6 cellular contexts compared by ENCODE assay signal in the genomic region with DNA sequence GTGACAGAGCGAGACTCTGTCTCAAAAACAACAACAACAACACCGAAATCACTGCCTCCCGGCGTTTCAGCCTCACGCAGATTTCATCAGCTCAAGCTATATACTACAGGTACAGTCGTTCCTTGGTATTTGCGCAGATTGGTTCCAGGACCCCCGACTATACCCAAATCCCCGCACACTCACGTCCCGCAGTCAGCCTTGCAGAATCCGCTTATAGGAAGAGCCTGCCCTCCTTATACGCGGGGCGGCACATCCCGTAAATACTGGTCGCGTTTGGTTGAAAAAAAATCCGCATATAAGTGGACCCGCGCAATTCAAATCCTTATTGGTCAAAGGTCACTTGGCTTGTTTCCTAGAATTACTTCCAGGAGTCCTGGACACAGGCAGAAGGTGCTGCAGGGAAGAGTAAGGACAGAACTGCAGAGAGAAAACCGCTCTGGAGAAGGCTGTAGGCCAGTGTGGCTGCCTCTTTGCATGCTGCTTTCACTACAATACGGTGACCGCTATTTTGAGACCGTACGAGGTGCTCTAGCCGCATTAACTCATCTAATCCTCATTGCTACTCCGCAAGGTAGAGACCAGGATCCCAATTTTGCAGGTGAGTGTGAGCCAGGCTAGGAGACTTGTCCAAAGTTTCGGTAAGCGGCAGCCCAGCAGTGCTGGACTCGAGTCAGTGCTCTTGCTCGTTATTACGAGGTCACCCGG. TPM values are rescaled to one million over a fixed set of nuclear protein-coding genes. Genes with fewer than 3 reads are reported as not detected.
DNase-seq lines count a peak whose midpoint lies in the region; ATAC-seq and TF ChIP-seq lines count a peak whose summit lies in the region.

No MANE protein-coding gene starts in this region.

- intact Hi-C loops in heart left ventricle (cut with DNase I), result loop anchor here in 3 of 10 donors (5.0 kb wide), 2 partner anchors 38 to 88 kb away; partner anchors contain the start of genes EARS2 (in 2 of the 3) and UBFD1 (in 2 of the 3)
- intact Hi-C loops in left ventricle myocardium superior (cut with micrococcal nuclease), result no loop called here
- intact Hi-C loops in psoas muscle (cut with DNase I), result loop anchor here in 1 of 2 donors (5.0 kb wide), 1 partner anchor 38 kb away; the partner anchor contains the start of genes EARS2 and UBFD1

- peaks cover 0 to 40% (median 31%) of the 10 kb centered on the region in 9 donors for H3K36me3 ChIP-seq in heart left ventricle
- peaks cover 5% of the 10 kb centered on the region for H3K36me3 ChIP-seq in ectodermal cell (ENCODE audit: control insufficient read depth, insufficient read depth, low read length)
- H3K36me3 ChIP-seq in psoas muscle (ENCODE audit: insufficient read depth in 1 of 2, low read depth in 1 of 2), result peaks cover 6 to 45% of the 10 kb centered on the region in 2 donors

- 14 to 23% (median 19%) methylated on average over 23 to 34 of the region's 34 CpGs for WGBS in heart left ventricle, 4 donors
- 23% methylated on average over 34 of the region's 34 CpGs for WGBS in ectodermal cell, 2 experiments
- WGBS in psoas muscle, 3 donors, result 15 to 17% (median 16%) methylated on average over 34 of the region's 34 CpGs

- ATAC-seq in heart left ventricle (peak in 2 of 4 donors; percentile 1 to 3), left ventricle myocardium superior (no peak), psoas muscle (peak in 3 of 4 donors; percentile 0 to 4 (median 3)), GM18498 (IDR thresholded peaks at IDR 0.05; ENCODE audit: unreplicated experiment) (no peak), HG03097 (IDR thresholded peaks at IDR 0.05; ENCODE audit: low FRiP score, unreplicated experiment) (no peak)

- no peaks in the 10 kb centered on the region for H3K27me3 ChIP-seq in heart left ventricle
- no peaks in the 10 kb centered on the region for H3K27me3 ChIP-seq in ectodermal cell (ENCODE audit: control insufficient read depth, insufficient read depth, low read length, poor library complexity, severe bottlenecking)
- H3K27me3 ChIP-seq in psoas muscle (ENCODE audit: insufficient read depth in 3 of 3, low read length in 2 of 3), result no peaks in the 10 kb centered on the region

- TF ChIP-seq POLR2A in heart left ventricle (IDR thresholded peaks at IDR 0.05), result no peak

- H3K4me1 ChIP-seq in heart left ventricle, result peaks cover 2 to 53% (median 25%) of the 10 kb centered on the region in 12 donors
- peaks cover 9% of the 10 kb centered on the region for H3K4me1 ChIP-seq in ectodermal cell (ENCODE audit: control insufficient read depth, insufficient read depth, low read length)
- H3K4me1 ChIP-seq in psoas muscle, result peaks cover 19% of the 10 kb centered on the region

- H3K4me3 ChIP-seq in heart left ventricle, result peak overlapping the region; percentile 67 to 100 (median 93)
- H3K4me3 ChIP-seq in ectodermal cell (ENCODE audit: insufficient read depth, low read depth, low read length), result peak overlapping the region; percentile 79
- peak overlapping the region; percentile 90 for H3K4me3 ChIP-seq in psoas muscle

- H3K27ac ChIP-seq in heart left ventricle (peak overlapping the region; percentile 82 to 97 (median 88)), ectodermal cell (ENCODE audit: insufficient read depth, low read depth, low read length, poor library complexity, severe bottlenecking) (no peak overlapping the region), psoas muscle (peak overlapping the region; percentile 82)

- H3K9me3 ChIP-seq in heart left ventricle (no peaks in the 10 kb centered on the region), ectodermal cell (ENCODE audit: control insufficient read depth, low read length) (no peaks in the 10 kb centered on the region), psoas muscle (no peaks in the 10 kb centered on the region)

- TF ChIP-seq CTCF in heart left ventricle (IDR thresholded peaks at IDR 0.05) (no peak), psoas muscle (IDR thresholded peaks at IDR 0.05) (no peak)

- DNase-seq in heart left ventricle (no peak), left ventricle myocardium superior (no peak), psoas muscle (no peak)

RNA-seq across cellular contexts. Expression of gene NDUFAB1, which starts 0.7 kb away (rescaled TPM):
- 100 to 1,000 TPM; 298 to 896 (median 409) TPM for total RNA-seq in heart left ventricle
- polyA plus RNA-seq in heart left ventricle, result 100 to 1,000 TPM; 582 to 605 TPM
- total RNA-seq in left ventricle myocardium superior, result 621 TPM
- polyA plus RNA-seq in ectodermal cell (2013, experiment 1 of 4), result 131 TPM
- polyA plus RNA-seq in ectodermal cell (2013, experiment 2 of 4), result 119 TPM
- polyA plus RNA-seq in ectodermal cell (2013, experiment 3 of 4), result 126 TPM
- polyA plus RNA-seq in ectodermal cell (2013, experiment 4 of 4), result 134 TPM
- total RNA-seq in psoas muscle, result 100 to 1,000 TPM; 175 to 241 (median 210) TPM
- polyA plus RNA-seq in psoas muscle, result 100 to 1,000 TPM; 304 to 441 (median 365) TPM

RNA-seq across cellular contexts. Expression of gene UBFD1, which starts 37.9 kb away (rescaled TPM):
- 100 to 1,000 TPM in 2 of 9 donors, 10 to 100 TPM in 7; 42.0 to 116 (median 57.7) TPM for total RNA-seq in heart left ventricle
- 10 to 100 TPM; 17.9 to 40.2 TPM for polyA plus RNA-seq in heart left ventricle
- 73.8 TPM for total RNA-seq in left ventricle myocardium superior
- polyA plus RNA-seq in ectodermal cell (2013, experiment 1 of 4), result 99.9 TPM
- polyA plus RNA-seq in ectodermal cell (2013, experiment 2 of 4), result 110 TPM
- polyA plus RNA-seq in ectodermal cell (2013, experiment 3 of 4), result 69.3 TPM
- 72.7 TPM for polyA plus RNA-seq in ectodermal cell (2013, experiment 4 of 4)
- 100 to 1,000 TPM; 108 to 147 (median 122) TPM for total RNA-seq in psoas muscle
- polyA plus RNA-seq in psoas muscle, result 100 to 1,000 TPM in 1 of 3 donors, 10 to 100 TPM in 2; 44.8 to 145 (median 48.1) TPM

RNA-seq across cellular contexts. Expression of gene EARS2, which starts 38.2 kb away (rescaled TPM):
- total RNA-seq in heart left ventricle, result 10 to 100 TPM; 12.2 to 37.0 (median 21.5) TPM
- 10 to 100 TPM; 16.7 to 22.8 TPM for polyA plus RNA-seq in heart left ventricle
- total RNA-seq in left ventricle myocardium superior, result 22.0 TPM
- polyA plus RNA-seq in ectodermal cell (2013, experiment 1 of 4), result 29.8 TPM
- 36.5 TPM for polyA plus RNA-seq in ectodermal cell (2013, experiment 2 of 4)
- polyA plus RNA-seq in ectodermal cell (2013, experiment 3 of 4), result 25.0 TPM
- 31.5 TPM for polyA plus RNA-seq in ectodermal cell (2013, experiment 4 of 4)
- 10 to 100 TPM; 19.0 to 28.3 (median 20.9) TPM for total RNA-seq in psoas muscle
- 10 to 100 TPM; 12.1 to 22.5 (median 13.6) TPM for polyA plus RNA-seq in psoas muscle

RNA-seq across cellular contexts. Expression of gene PALB2, which starts 45.7 kb away (rescaled TPM):
- 1 to 10 TPM; 3.8 to 7.4 (median 4.5) TPM for total RNA-seq in heart left ventricle
- polyA plus RNA-seq in heart left ventricle, result 1 to 10 TPM; 3.4 to 5.7 TPM
- total RNA-seq in left ventricle myocardium superior, result 5.5 TPM
- polyA plus RNA-seq in ectodermal cell (2013, experiment 1 of 4), result 27.5 TPM
- polyA plus RNA-seq in ectodermal cell (2013, experiment 2 of 4), result 25.3 TPM
- 14.8 TPM for polyA plus RNA-seq in ectodermal cell (2013, experiment 3 of 4)
- polyA plus RNA-seq in ectodermal cell (2013, experiment 4 of 4), result 18.1 TPM
- total RNA-seq in psoas muscle, result 1 to 10 TPM; 4.3 to 6.6 (median 5.4) TPM
- 10 to 100 TPM in 1 of 3 donors, 1 to 10 TPM in 2; 5.2 to 10.6 (median 6.2) TPM for polyA plus RNA-seq in psoas muscle

RNA-seq across cellular contexts. Expression of gene DCTN5, which starts 45.9 kb away (rescaled TPM):
- total RNA-seq in heart left ventricle (10 to 100 TPM; 26.8 to 56.0 (median 40.5) TPM), left ventricle myocardium superior (37.6 TPM), psoas muscle (10 to 100 TPM; 27.5 to 43.8 (median 31.6) TPM)
- polyA plus RNA-seq in heart left ventricle (10 to 100 TPM in 1 of 2 donors, 1 to 10 TPM in 1; 7.4 to 36.9 TPM), psoas muscle (10 to 100 TPM; 17.1 to 47.4 (median 40.5) TPM)
- 84.6 TPM for polyA plus RNA-seq in ectodermal cell (2013, experiment 1 of 4)
- polyA plus RNA-seq in ectodermal cell (2013, experiment 2 of 4), result 100 TPM
- polyA plus RNA-seq in ectodermal cell (2013, experiment 3 of 4), result 49.3 TPM
- polyA plus RNA-seq in ectodermal cell (2013, experiment 4 of 4), result 58.8 TPM

Comparison
In these comparisons a context has a peak if more than half of its experiments do, and no peak if none do; other contexts are left out.
1. ATAC-seq: peak in psoas muscle (3 of 4); none in left ventricle myocardium superior (single experiment), GM18498 (single experiment) and HG03097 (single experiment).
2. Peak in every context shown above with its lines, with median percentiles within 50 percentile points of each other: H3K4me3 ChIP-seq.